1 cellular context compared by ENCODE assay signal in genomic region chr19:5706876-5707573, GRCh38.
TF ChIP-seq lines count a peak whose summit lies in the region.

No MANE protein-coding gene starts in this region.

TF ChIP-seq in K562, 482 proteins besides CTCF, POLR2A, EP300 and RAD21 (continued from another document):
- TF ChIP-seq ZNF740 (CRISPR knock-in tag; IDR thresholded peaks at IDR 0.05) (no peak), ZNF740 (tag; IDR thresholded peaks at IDR 0.05) (no peak), ZNF76 (CRISPR knock-in tag; IDR thresholded peaks at IDR 0.05; ENCODE audit: borderline replicate concordance) (no peak), SUPT5H (IDR thresholded peaks at IDR 0.05) (0 out of 2 replicates have a peak, but pooled peaks have one; percentile 29), ZC3H4 (CRISPR knock-in tag; IDR thresholded peaks at IDR 0.05; ENCODE audit: borderline replicate concordance) (0 out of 2 replicates have a peak, but pooled peaks have one; percentile 40), TFAP4 (CRISPR knock-in tag; IDR thresholded peaks at IDR 0.05; ENCODE audit: borderline replicate concordance) (no peak), RBFOX2 (IDR thresholded peaks at IDR 0.05; ENCODE audit: low read depth, low read length) (no peak; the same call in 1 of the 2 replicates), SMARCB1 (IDR thresholded peaks at IDR 0.05; ENCODE audit: insufficient read length, low read depth) (no peak), THRA (IDR thresholded peaks at IDR 0.05) (no peak), ZNF224 (CRISPR knock-in tag; IDR thresholded peaks at IDR 0.05) (no peak), ESRRA (IDR thresholded peaks at IDR 0.05; ENCODE audit: borderline replicate concordance, low read depth) (no peak), E2F4 (CRISPR knock-in tag; IDR thresholded peaks at IDR 0.05; ENCODE audit: low read depth) (no peak), ZNF3 (CRISPR knock-in tag; IDR thresholded peaks at IDR 0.05) (no peak), PTTG1 (tag; IDR thresholded peaks at IDR 0.05; ENCODE audit: low read depth) (no peak), HLTF (IDR thresholded peaks at IDR 0.05) (no peak), ZNF398 (CRISPR knock-in tag; IDR thresholded peaks at IDR 0.05) (no peak), KLF13 (tag; IDR thresholded peaks at IDR 0.05; ENCODE audit: borderline replicate concordance, low read depth) (no peak), TRIM24 (IDR thresholded peaks at IDR 0.05) (no peak), RFX1 (IDR thresholded peaks at IDR 0.05) (no peak), MTA3 (IDR thresholded peaks at IDR 0.05; ENCODE audit: borderline replicate concordance) (no peak)
TF ChIP-seq in K562: peak in this region for 7.
